In genomic region chr9:95090871-95091573, GRCh38 we compare ENCODE assay signal across 10 cellular contexts.
DNase-seq lines count a peak whose midpoint lies in the region; ATAC-seq and TF ChIP-seq lines count a peak whose summit lies in the region.
"Had no signal": no experiment of that assay in that cellular context is flagged by ENCODE, and none has a peak within 500 bp of the region (broad histone marks: within the 10 kb centered on the region; RNA-seq: fewer than 3 reads in every experiment).

No MANE protein-coding gene starts in this region.

- WGBS in right cardiac atrium = 74% methylated on average over 14 of the region's 14 CpGs

- no peak overlapping the region for H2AFZ ChIP-seq in ACC112 (ENCODE audit: low read length, unreplicated experiment)

- ATAC-seq in right cardiac atrium (peak; percentile 2 to 5), GM21447 (IDR thresholded peaks at IDR 0.05; ENCODE audit: unreplicated experiment) (no peak)

- H3K27ac ChIP-seq in ACC112 (ENCODE audit: low read depth, low read length) (peak overlapping the region; percentile 81), ascending aorta (peak overlapping the region; percentile 94 to 95), right cardiac atrium (ENCODE audit: low read length) (peak overlapping the region; percentile 26), rectal smooth muscle tissue (ENCODE audit: low read depth, low read length) (peak overlapping the region; percentile 80)

- no peak for TF ChIP-seq CTCF in ascending aorta (IDR thresholded peaks at IDR 0.05)

- H3K4me1 ChIP-seq in ACC112 (ENCODE audit: control insufficient read depth, insufficient read depth, low read length, unreplicated experiment) (peaks cover 45% of the 10 kb centered on the region), ascending aorta (peaks cover 45 to 78% of the 10 kb centered on the region in 2 donors), right cardiac atrium (ENCODE audit: control insufficient read depth, insufficient read depth, low read length) (peaks cover 18% of the 10 kb centered on the region), rectal smooth muscle tissue (ENCODE audit: control insufficient read depth, insufficient read depth, low read length) (peaks cover 48% of the 10 kb centered on the region)

- H3K4me3 ChIP-seq in ACC112 (ENCODE audit: low read depth, low read length) (no peak overlapping the region), ascending aorta (no peak overlapping the region), right cardiac atrium (ENCODE audit: low read length) (no peak overlapping the region), rectal smooth muscle tissue (ENCODE audit: low read length) (no peak overlapping the region)

- no peaks in the 10 kb centered on the region for H3K79me2 ChIP-seq in ACC112 (ENCODE audit: control insufficient read depth, insufficient read depth, low read length, unreplicated experiment)

- H3K9ac ChIP-seq in rectal smooth muscle tissue (ENCODE audit: low read length) = no peak overlapping the region

- 0 out of 2 replicates have a peak, but pooled peaks cover 3% of the 10 kb centered on the region for H3K36me3 ChIP-seq in ACC112 (ENCODE audit: insufficient read depth, low read length)
- peaks cover 15 to 32% of the 10 kb centered on the region in 2 donors for H3K36me3 ChIP-seq in ascending aorta
- peaks cover 10% of the 10 kb centered on the region for H3K36me3 ChIP-seq in rectal smooth muscle tissue (ENCODE audit: control insufficient read depth, insufficient read depth, low read length)

- intact Hi-C loops in ascending aorta (cut with DNase I) (no loop called here), right cardiac atrium (cut with DNase I) (no loop called here)

- H3K9me3 ChIP-seq in ascending aorta (no peaks in the 10 kb centered on the region), right cardiac atrium (ENCODE audit: control insufficient read depth, low read length) (no peaks in the 10 kb centered on the region)

- DNase-seq in ascending aorta (ENCODE audit: low spot score in 2 of 2) (no peak), right cardiac atrium (peak in 1 of 3 donors; percentile 54), retina (no peak), amniotic stem cell (lab: John Stamatoyannopoulos, UW) (no peak)
- DNase-seq in activated CD4-positive, alpha-beta T cell treated with anti-CD3 and anti-CD28 coated beads, Interleukin-2, amount 50 U/mL, for 4 hours = no peak
- DNase-seq: KBM-7, SW 1271 had no signal

- H3K27me3 ChIP-seq in ACC112 (ENCODE audit: insufficient read depth, low read length) (no peaks in the 10 kb centered on the region), ascending aorta (no peaks in the 10 kb centered on the region), right cardiac atrium (ENCODE audit: control insufficient read depth, insufficient read depth) (no peaks in the 10 kb centered on the region), rectal smooth muscle tissue (ENCODE audit: control insufficient read depth, insufficient read depth, low read length) (no peaks in the 10 kb centered on the region)

Comparison
In these comparisons a context has a peak if more than half of its experiments do, and no peak if none do; other contexts are left out.
1. H3K27ac ChIP-seq: peak in every context shown above with its lines; median percentile 94 in ascending aorta; 81 in ACC112; 80 in rectal smooth muscle tissue; 26 in right cardiac atrium.